8 cellular contexts compared by ENCODE assay signal in the genomic region with DNA sequence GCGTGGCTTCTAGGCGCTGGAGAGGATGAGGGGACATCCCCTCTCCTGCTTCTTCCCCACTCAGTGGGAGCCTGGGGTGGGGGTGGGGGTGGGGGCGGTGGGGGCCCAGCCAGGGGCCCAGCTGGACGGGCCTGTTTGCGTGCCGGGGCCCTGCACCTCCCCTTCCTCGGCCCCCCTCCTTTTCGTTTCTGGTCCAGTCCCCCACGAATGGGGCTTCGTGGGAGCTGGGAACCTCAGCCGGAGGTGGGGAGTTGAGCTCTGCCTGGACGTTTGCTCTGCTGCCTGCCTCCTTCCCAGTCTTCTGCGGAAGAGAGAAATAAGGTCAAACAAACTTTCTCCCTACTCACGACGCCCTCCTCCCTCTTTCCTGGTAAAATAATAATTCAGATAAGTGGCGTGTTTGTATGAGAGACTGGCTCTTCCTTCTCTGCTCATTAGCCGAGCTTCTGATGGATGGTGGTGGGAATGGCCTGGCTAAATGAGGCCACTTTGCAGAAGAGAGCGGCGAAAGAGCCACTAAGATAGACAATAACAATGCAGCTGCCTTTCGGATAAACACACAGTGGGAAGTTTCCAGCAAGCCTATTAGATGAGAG. TPM values are rescaled to one million over a fixed set of nuclear protein-coding genes. Genes with fewer than 3 reads are reported as not detected.
DNase-seq lines count a peak whose midpoint lies in the region; ATAC-seq, FAIRE-seq and TF ChIP-seq lines count a peak whose summit lies in the region.

No MANE protein-coding gene starts in this region.

- no peaks in the 10 kb centered on the region for H3K27me3 Mint-ChIP-seq in activated T-cell treated with anti-CD3 and anti-CD28 coated beads, Interleukin-2, amount 50 U/mL, for 24 hours
- H3K27me3 Mint-ChIP-seq in nephron progenitor cell (ENCODE audit: low read depth, poor library complexity): no peaks in the 10 kb centered on the region

- ATAC-seq in GM19023 (IDR thresholded peaks at IDR 0.05; ENCODE audit: unreplicated experiment): peak; percentile 15

- peak overlapping the region; percentile 84 for H3K4me3 Mint-ChIP-seq in activated T-cell treated with anti-CD3 and anti-CD28 coated beads, Interleukin-2, amount 50 U/mL, for 24 hours
- peak overlapping the region; percentile 94 for H3K4me3 Mint-ChIP-seq in nephron progenitor cell

- DNase-seq in AG10803 (ENCODE audit: low read depth) (peak; percentile 32), NCI-H1105 (lab: John Stamatoyannopoulos, UW) (peak; percentile 18), fibroblast of the aortic adventitia (ENCODE audit: low read depth) (peak; percentile 38), nephron progenitor cell (peak; percentile 27), D721Med (ENCODE audit: insufficient read length, low spot score) (no peak), T-helper 9 cell (no peak)
- peak; percentile 52 for DNase-seq in activated T-cell treated with anti-CD3 and anti-CD28 coated beads, Interleukin-2, amount 50 U/mL, for 24 hours

- TF ChIP-seq CTCF in AG10803 (conservative IDR thresholded peaks at IDR 0.05; ENCODE audit: low read length): no peak
- no peak for TF ChIP-seq CTCF in fibroblast of the aortic adventitia (IDR thresholded peaks at IDR 0.05; ENCODE audit: insufficient read depth, low read length)
- no peak for TF ChIP-seq CTCF in nephron progenitor cell (IDR thresholded peaks at IDR 0.05)
- no peak for TF ChIP-seq CTCF in D721Med (IDR thresholded peaks at IDR 0.05; ENCODE audit: insufficient read depth, missing control alignments)

- no peak for FAIRE-seq in D721Med (lab: Jason Lieb, UNC)

- peak overlapping the region; percentile 91 for H3K27ac Mint-ChIP-seq in activated T-cell treated with anti-CD3 and anti-CD28 coated beads, Interleukin-2, amount 50 U/mL, for 24 hours
- peak overlapping the region; percentile 91 for H3K27ac Mint-ChIP-seq in nephron progenitor cell

- peaks cover 20% of the 10 kb centered on the region for H3K36me3 Mint-ChIP-seq in activated T-cell treated with anti-CD3 and anti-CD28 coated beads, Interleukin-2, amount 50 U/mL, for 24 hours (ENCODE audit: low read depth)
- peaks cover 31% of the 10 kb centered on the region for H3K36me3 Mint-ChIP-seq in nephron progenitor cell (ENCODE audit: low read depth)

- peak overlapping the region; percentile 87 for H3K4me3 ChIP-seq in AG10803 (ENCODE audit: low read length)
- peak overlapping the region; percentile 89 for H3K4me3 ChIP-seq in fibroblast of the aortic adventitia (ENCODE audit: low read depth, low read length)

- H3K4me1 Mint-ChIP-seq in activated T-cell treated with anti-CD3 and anti-CD28 coated beads, Interleukin-2, amount 50 U/mL, for 24 hours (ENCODE audit: low read depth): peaks cover 32% of the 10 kb centered on the region
- peaks cover 37% of the 10 kb centered on the region for H3K4me1 Mint-ChIP-seq in nephron progenitor cell

- no peaks in the 10 kb centered on the region for H3K9me3 Mint-ChIP-seq in activated T-cell treated with anti-CD3 and anti-CD28 coated beads, Interleukin-2, amount 50 U/mL, for 24 hours
- H3K9me3 Mint-ChIP-seq in nephron progenitor cell: peaks cover 5% of the 10 kb centered on the region

RNA-seq across cellular contexts. Expression of gene MTA3, which starts 0.8 kb away (rescaled TPM):
- 27.5 and 34.1 TPM in 2 replicates for total RNA-seq in fibroblast of the aortic adventitia (ENCODE audit: low replicate concordance)

Comparison
In these comparisons a context has a peak if more than half of its experiments do, and no peak if none do; other contexts are left out.
1. DNase-seq: peak in AG10803 (single experiment), NCI-H1105 (single experiment), activated T-cell treated with anti-CD3 and anti-CD28 coated beads, Interleukin-2, amount 50 U/mL, for 24 hours (single experiment), fibroblast of the aortic adventitia (single experiment) and nephron progenitor cell (single experiment); none in D721Med (single experiment) and T-helper 9 cell (single experiment).